Comparison of ENCODE assay signal across 9 cellular contexts in the genomic region with DNA sequence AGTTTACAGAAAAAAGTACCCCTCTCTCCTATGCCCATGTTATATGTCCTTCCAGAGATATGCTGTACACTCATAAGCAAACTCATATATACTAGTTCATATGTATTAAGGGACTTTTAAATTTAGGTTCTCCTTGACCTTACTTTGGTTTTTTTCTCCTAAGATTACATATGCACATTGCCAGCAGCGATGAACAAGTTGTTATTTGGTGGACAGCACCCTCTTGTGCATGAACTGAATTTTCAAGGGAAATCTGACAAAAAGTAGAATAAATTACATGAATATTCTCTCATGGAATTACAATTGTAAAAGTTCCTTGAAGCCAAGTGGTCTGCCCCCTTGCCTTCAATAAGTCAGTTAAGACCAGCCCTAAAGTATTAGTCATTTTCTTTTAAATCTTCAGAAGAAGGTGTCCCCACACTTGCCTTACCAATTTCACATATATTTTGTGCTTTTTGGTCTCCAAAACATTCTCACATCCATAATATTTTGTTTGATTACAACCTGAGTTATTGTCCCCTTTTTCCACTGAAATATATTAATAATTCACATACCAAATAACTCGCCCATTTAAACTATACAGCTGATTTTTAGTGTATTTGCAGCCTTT. TPM values are rescaled to one million over a fixed set of nuclear protein-coding genes. Genes with fewer than 3 reads are reported as not detected.
A peak's percentile ranks its signal among the peaks of the same experiment; 100 is the strongest.
DNase-seq lines count a peak whose midpoint lies in the region; ATAC-seq, FAIRE-seq and TF ChIP-seq lines count a peak whose summit lies in the region.
"Had no signal": no experiment of that assay in that cellular context is flagged by ENCODE, and none has a peak within 500 bp of the region (broad histone marks: within the 10 kb centered on the region; RNA-seq: fewer than 3 reads in every experiment).

No MANE protein-coding gene starts in this region.

- H3K36me3 ChIP-seq in SK-N-SH (replicated peaks in 1 of 2; ENCODE audit: control insufficient read depth in 1 of 2, insufficient read depth in 2 of 2, low read length in 1 of 2) (no peaks in the 10 kb centered on the region), pancreas (no peaks in the 10 kb centered on the region)

- no peaks in the 10 kb centered on the region for H3K79me2 ChIP-seq in SK-N-SH (ENCODE audit: insufficient read depth)

- H3K9ac ChIP-seq in SK-N-SH: no peak overlapping the region

- no peak for TF ChIP-seq EP300 in SK-N-SH (IDR thresholded peaks at IDR 0.05; ENCODE audit: borderline replicate concordance in 1 of 2, low read depth in 1 of 2, low read length in 1 of 2)

- TF ChIP-seq RAD21 in SK-N-SH (IDR thresholded peaks at IDR 0.05; ENCODE audit: low read length): peak; percentile 91

- no peak for TF ChIP-seq CTCF in GM13976 (IDR thresholded peaks at IDR 0.05; ENCODE audit: borderline replicate concordance, control extremely low read depth, extremely low read depth, insufficient read depth, missing control alignments)
- TF ChIP-seq CTCF in SK-N-SH (IDR thresholded peaks at IDR 0.05): peak; percentile 77
- peak in 3 of 4 donors; percentile 8 to 32 (median 28) for TF ChIP-seq CTCF in pancreas (IDR thresholded peaks at IDR 0.05)

- FAIRE-seq in pancreas (lab: Jason Lieb, UNC): peak; percentile 91

- DNase-seq in AG08396 (ENCODE audit: low spot score) (peak; percentile 43), GM13976 (ENCODE audit: low spot score) (peak; percentile 27), SK-N-SH (peak; percentile 25), foreskin melanocyte (peak; percentile 52), pancreas (peak in 1 of 6 donors; percentile 18)
- DNase-seq in stimulated activated naive CD4-positive, alpha-beta T cell (lab: John Stamatoyannopoulos, UW): no peak
- no peak for DNase-seq in activated CD4-positive, alpha-beta memory T cell treated with anti-CD3 and anti-CD28 coated beads, Interleukin-2, amount 10 ng/mL, durations not matched to agents 7 days and 5 days

- H3K27me3 ChIP-seq in SK-N-SH (ENCODE audit: insufficient read depth): no peaks in the 10 kb centered on the region
- H3K27me3 ChIP-seq in pancreas: no peaks in the 10 kb centered on the region

- H3K4me3 Mint-ChIP-seq in activated CD4-positive, alpha-beta memory T cell treated with anti-CD3 and anti-CD28 coated beads, Interleukin-2, amount 10 ng/mL, durations not matched to agents 7 days and 5 days: no peak overlapping the region

- H3K9me3 ChIP-seq in SK-N-SH: no peaks in the 10 kb centered on the region
- no peaks in the 10 kb centered on the region for H3K9me3 ChIP-seq in pancreas

- no peaks in the 10 kb centered on the region for H3K9me3 Mint-ChIP-seq in activated CD4-positive, alpha-beta memory T cell treated with anti-CD3 and anti-CD28 coated beads, Interleukin-2, amount 10 ng/mL, durations not matched to agents 7 days and 5 days

- peaks cover 16% of the 10 kb centered on the region for H3K27me3 Mint-ChIP-seq in activated CD4-positive, alpha-beta memory T cell treated with anti-CD3 and anti-CD28 coated beads, Interleukin-2, amount 10 ng/mL, durations not matched to agents 7 days and 5 days

- no peak overlapping the region for H2AFZ ChIP-seq in SK-N-SH (ENCODE audit: low read depth)

- 4% methylated on average over 2 of the region's 2 CpGs for WGBS in SK-N-SH (ENCODE audit: low lambda C conversion rate)
- WGBS in pancreas, 2 donors: 9 to 10% methylated on average over 2 of the region's 2 CpGs

- ATAC-seq in HG03442 (IDR thresholded peaks at IDR 0.05; ENCODE audit: unreplicated experiment) (peak; percentile 63), pancreas (peak in 3 of 4 donors; percentile 73 to 84 (median 74))

- no peak overlapping the region for H3K4me2 ChIP-seq in SK-N-SH

- no peaks in the 10 kb centered on the region for H3K9me2 ChIP-seq in SK-N-SH

- H3K27ac Mint-ChIP-seq in activated CD4-positive, alpha-beta memory T cell treated with anti-CD3 and anti-CD28 coated beads, Interleukin-2, amount 10 ng/mL, durations not matched to agents 7 days and 5 days: no peak overlapping the region

- H3K27ac ChIP-seq in SK-N-SH (ENCODE audit: low read depth in 2 of 2, low read length in 1 of 2) (no peak overlapping the region), pancreas (no peak overlapping the region)
- H3K27ac ChIP-seq: HL-60 had no signal

- no peaks in the 10 kb centered on the region for H3K4me1 Mint-ChIP-seq in activated CD4-positive, alpha-beta memory T cell treated with anti-CD3 and anti-CD28 coated beads, Interleukin-2, amount 10 ng/mL, durations not matched to agents 7 days and 5 days

- no peaks in the 10 kb centered on the region for H3F3A ChIP-seq in SK-N-SH (replicated peaks; ENCODE audit: insufficient read depth)

- in situ Hi-C loops in GM13976 (cut with MboI; ENCODE audit: low sequenced_read_pairs, unreplicated experiment): loop anchor here (25.0 kb wide), 1 partner anchor 271 kb away; no protein-coding TSS in a partner anchor

- H3K4me3 ChIP-seq in SK-N-SH (ENCODE audit: low read depth in 2 of 2, low read length in 1 of 2) (no peak overlapping the region; a peak in 1 of 4 replicates), pancreas (no peak overlapping the region)

- no peaks in the 10 kb centered on the region for H4K20me1 ChIP-seq in SK-N-SH (ENCODE audit: insufficient read depth)

- POLR2A ChIA-PET in SK-N-SH (lab: Yijun Ruan, JAX): no interaction called here
- POLR2A ChIA-PET in activated CD4-positive, alpha-beta memory T cell treated with anti-CD3 and anti-CD28 coated beads, Interleukin-2, amount 10 ng/mL, durations not matched to agents 7 days and 5 days (lab: Charles Lee): no interaction called here

- CTCF ChIA-PET in SK-N-SH (lab: Yijun Ruan, JAX): interaction anchor here (0.8 to 1.6 kb wide), 5 partner anchors 10 to 283 kb away, joined by 3 to 4 read pairs (median 3); no protein-coding TSS in a partner anchor
- CTCF ChIA-PET in activated CD4-positive, alpha-beta memory T cell treated with anti-CD3 and anti-CD28 coated beads, Interleukin-2, amount 10 ng/mL, durations not matched to agents 7 days and 5 days (lab: Charles Lee): no interaction called here

- intact Hi-C loops in pancreas (cut with DNase I): loop anchor here in 1 of 3 donors (10.0 kb wide), 1 partner anchor 278 kb away; no protein-coding TSS in a partner anchor

- no peaks in the 10 kb centered on the region for H3K36me3 Mint-ChIP-seq in activated CD4-positive, alpha-beta memory T cell treated with anti-CD3 and anti-CD28 coated beads, Interleukin-2, amount 10 ng/mL, durations not matched to agents 7 days and 5 days (ENCODE audit: low read depth)

- H3K4me1 ChIP-seq in SK-N-SH (ENCODE audit: control insufficient read depth in 1 of 2, insufficient read depth in 2 of 2, low read depth in 1 of 2, low read length in 1 of 2) (no peaks in the 10 kb centered on the region), pancreas (no peaks in the 10 kb centered on the region)

TF ChIP-seq in SK-N-SH, 30 proteins besides CTCF, POLR2A, EP300 and RAD21:
- TF ChIP-seq SMC3 (IDR thresholded peaks at IDR 0.05; ENCODE audit: low read depth, low read length) (peak; percentile 78), TAF1 (IDR thresholded peaks at IDR 0.05; ENCODE audit: borderline replicate concordance, low read depth, low read length) (no peak)

RNA-seq across cellular contexts. Expression of gene SMARCA5, which starts 30.6 kb away (rescaled TPM):
- polyA plus RNA-seq in SK-N-SH (2012; rRNA removed) (7.5 and 8.4 TPM in 2 replicates), pancreas (10 to 100 TPM in 1 of 2 donors, 1 to 10 TPM in 1; 5.7 to 13.0 TPM)
- polyA plus RNA-seq in SK-N-SH (2012; cell fraction: cytosol; rRNA removed): 10.2 and 12.6 TPM in 2 replicates
- polyA plus RNA-seq in SK-N-SH (2012; cell fraction: nucleus; rRNA removed): 6.7 and 11.5 TPM in 2 replicates
- total RNA-seq in pancreas: 10 to 100 TPM; 14.3 to 26.5 (median 18.3) TPM
- 10 to 100 TPM; 51.7 to 53.3 TPM for total RNA-seq in activated CD4-positive, alpha-beta memory T cell treated with anti-CD3 and anti-CD28 coated beads, Interleukin-2, amount 10 ng/mL, durations not matched to agents 7 days and 5 days

Comparison
In these comparisons a context has a peak if more than half of its experiments do, and no peak if none do; other contexts are left out.
1. DNase-seq: peak in AG08396 (single experiment), GM13976 (single experiment), SK-N-SH (single experiment) and foreskin melanocyte (single experiment); none in stimulated activated naive CD4-positive, alpha-beta T cell (0 of 6) and activated CD4-positive, alpha-beta memory T cell treated with anti-CD3 and anti-CD28 coated beads, Interleukin-2, amount 10 ng/mL, durations not matched to agents 7 days and 5 days (single experiment).